ENCODE assay signal across 21 cellular contexts in genomic region chr5:148436029-148436428, GRCh38. TPM values are rescaled to one million over a fixed set of nuclear protein-coding genes. Genes with fewer than 3 reads are reported as not detected.
DNase-seq lines count a peak whose midpoint lies in the region; ATAC-seq lines count a peak whose summit lies in the region.
"Had no signal": no experiment of that assay in that cellular context is flagged by ENCODE, and none has a peak within 500 bp of the region (broad histone marks: within the 10 kb centered on the region; RNA-seq: fewer than 3 reads in every experiment).

No MANE protein-coding gene starts in this region.

- H3K4me1 Mint-ChIP-seq in activated T-cell treated with anti-CD3 and anti-CD28 coated beads, Interleukin-2, amount 50 U/mL, for 72 hours (ENCODE audit: low read depth): peaks cover 9% of the 10 kb centered on the region
- H3K4me1 Mint-ChIP-seq in activated T-cell treated with anti-CD3 and anti-CD28 coated beads, Interleukin-2, amount 50 U/mL, for 4 hours (ENCODE audit: low read depth): peaks cover 4% of the 10 kb centered on the region
- peaks cover 8% of the 10 kb centered on the region for H3K4me1 Mint-ChIP-seq in activated naive CD8-positive, alpha-beta T cell (ENCODE audit: low read depth)

- no peak overlapping the region for H3K4me3 Mint-ChIP-seq in activated T-cell treated with anti-CD3 and anti-CD28 coated beads, Interleukin-2, amount 50 U/mL, for 72 hours
- no peak overlapping the region for H3K4me3 Mint-ChIP-seq in activated T-cell treated with anti-CD3 and anti-CD28 coated beads, Interleukin-2, amount 50 U/mL, for 4 hours
- H3K4me3 Mint-ChIP-seq in activated naive CD8-positive, alpha-beta T cell: no peak overlapping the region
- H3K4me3 Mint-ChIP-seq: CD14-positive monocyte; CD4-positive, alpha-beta memory T cell; HFFc6 had no signal

- H3K36me3 Mint-ChIP-seq in activated T-cell treated with anti-CD3 and anti-CD28 coated beads, Interleukin-2, amount 50 U/mL, for 72 hours (ENCODE audit: insufficient read depth in 2 of 2): peaks cover 5 to 24% of the 10 kb centered on the region in 2 donors
- H3K36me3 Mint-ChIP-seq in activated T-cell treated with anti-CD3 and anti-CD28 coated beads, Interleukin-2, amount 50 U/mL, for 4 hours (ENCODE audit: insufficient read depth): peaks cover 27% of the 10 kb centered on the region
- peaks cover 3% of the 10 kb centered on the region for H3K36me3 Mint-ChIP-seq in activated naive CD8-positive, alpha-beta T cell

- peak overlapping the region; percentile 96 for H3K27ac Mint-ChIP-seq in activated T-cell treated with anti-CD3 and anti-CD28 coated beads, Interleukin-2, amount 50 U/mL, for 72 hours
- H3K27ac Mint-ChIP-seq in activated naive CD8-positive, alpha-beta T cell: peak overlapping the region; percentile 66
- H3K27ac Mint-ChIP-seq: HFFc6 had no signal

- H3K27me3 Mint-ChIP-seq in activated T-cell treated with anti-CD3 and anti-CD28 coated beads, Interleukin-2, amount 50 U/mL, for 72 hours (ENCODE audit: low read depth): no peaks in the 10 kb centered on the region
- H3K27me3 Mint-ChIP-seq in activated T-cell treated with anti-CD3 and anti-CD28 coated beads, Interleukin-2, amount 50 U/mL, for 4 hours (ENCODE audit: low read depth): no peaks in the 10 kb centered on the region
- H3K27me3 Mint-ChIP-seq in activated naive CD8-positive, alpha-beta T cell: no peaks in the 10 kb centered on the region
- H3K27me3 Mint-ChIP-seq: CD4-positive, alpha-beta memory T cell had no signal

- no peak for ATAC-seq in activated T-cell treated with anti-CD3 and anti-CD28 coated beads, Interleukin-2, amount 50 U/mL, for 72 hours (replicated peaks in 1 of 2)
- no peak for ATAC-seq in activated T-cell treated with anti-CD3 and anti-CD28 coated beads, Interleukin-2, amount 50 U/mL, for 4 hours
- ATAC-seq in left colon (peak; percentile 97), GM19351 (IDR thresholded peaks at IDR 0.05; ENCODE audit: unreplicated experiment) (no peak)
- ATAC-seq: A549 had no signal

- no peaks in the 10 kb centered on the region for H3K9me3 Mint-ChIP-seq in activated T-cell treated with anti-CD3 and anti-CD28 coated beads, Interleukin-2, amount 50 U/mL, for 72 hours
- no peaks in the 10 kb centered on the region for H3K9me3 Mint-ChIP-seq in activated T-cell treated with anti-CD3 and anti-CD28 coated beads, Interleukin-2, amount 50 U/mL, for 4 hours
- H3K9me3 Mint-ChIP-seq in activated naive CD8-positive, alpha-beta T cell (ENCODE audit: low read depth): no peaks in the 10 kb centered on the region
- H3K9me3 Mint-ChIP-seq: CD14-positive monocyte; CD4-positive, alpha-beta memory T cell; HFFc6 had no signal

- DNase-seq in activated T-cell treated with anti-CD3 and anti-CD28 coated beads, Interleukin-2, amount 50 U/mL, for 72 hours: no peak
- no peak for DNase-seq in activated T-cell treated with anti-CD3 and anti-CD28 coated beads, Interleukin-2, amount 50 U/mL, for 4 hours
- DNase-seq in left colon (no peak), NCI-H2081 treated with DMSO at 0.1 percent for 48 hours (lab: John Stamatoyannopoulos, UW) (no peak), pons (ENCODE audit: low spot score) (no peak)
- DNase-seq: 8988T; ACHN; AML-193; BE2C; Calu3; CD4-positive, alpha-beta memory T cell; COR-L47; DMS53; DMS79 treated with DMSO at 0.1 percent for 48 hours; GF-D8; GOT3; HFFc6 had no signal

- intact Hi-C loops in left colon (cut with DNase I, micrococcal nuclease): no loop called here

RNA-seq across cellular contexts. Expression of gene FBXO38, which starts 52.3 kb away (rescaled TPM):
- 10 to 100 TPM; 62.8 to 68.5 TPM for total RNA-seq in activated T-cell treated with anti-CD3 and anti-CD28 coated beads, Interleukin-2, amount 50 U/mL, for 72 hours
- total RNA-seq in activated T-cell treated with anti-CD3 and anti-CD28 coated beads, Interleukin-2, amount 50 U/mL, for 4 hours: 10 to 100 TPM; 29.8 to 31.5 (median 30.5) TPM
- total RNA-seq in left colon: 10 to 100 TPM; 44.0 to 46.8 TPM
